ENCODE assay signal across 1 cellular context in genomic region chr7:7640221-7641128, GRCh38.
A peak's percentile ranks its signal among the peaks of the same experiment; 100 is the strongest.
TF ChIP-seq lines count a peak whose summit lies in the region.

TSS of gene UMAD1 (plus strand) at chr7:7640752. CDS start at chr7:7673372, 32,620 bp downstream.

TF ChIP-seq in HepG2, 621 proteins besides CTCF, POLR2A, EP300 and RAD21 (continued from another document and continues in another):
- TF ChIP-seq JUNB (CRISPR knock-in tag; IDR thresholded peaks at IDR 0.05; ENCODE audit: borderline replicate concordance): no peak
- TF ChIP-seq ZNF501 (CRISPR knock-in tag; IDR thresholded peaks at IDR 0.05): peak; percentile 65; the same call in 1 of the 2 replicates
- 0 out of 2 replicates have a peak, but pooled peaks have one; percentile 68 for TF ChIP-seq REL (CRISPR knock-in tag; conservative IDR thresholded peaks at IDR 0.05)
- TF ChIP-seq ISX (CRISPR knock-in tag; conservative IDR thresholded peaks at IDR 0.05): 0 out of 2 replicates have a peak, but pooled peaks have one; percentile 54
- TF ChIP-seq FOXA1 (IDR thresholded peaks at IDR 0.05): no peak
- TF ChIP-seq FOXA1 (CRISPR knock-in tag; IDR thresholded peaks at IDR 0.05): peak; percentile 71
- no peak for TF ChIP-seq ZBTB14 (CRISPR knock-in tag; IDR thresholded peaks at IDR 0.05)
- peak; percentile 21; the same call in 1 of the 2 replicates for TF ChIP-seq ZBTB4 (CRISPR knock-in tag; IDR thresholded peaks at IDR 0.05; ENCODE audit: borderline replicate concordance)
- no peak for TF ChIP-seq SETDB1 (CRISPR knock-in tag; IDR thresholded peaks at IDR 0.05; ENCODE audit: borderline replicate concordance)
- no peak for TF ChIP-seq AFF4 (CRISPR knock-in tag; IDR thresholded peaks at IDR 0.05)
- peak; percentile 74 for TF ChIP-seq ZNF503 (CRISPR knock-in tag; IDR thresholded peaks at IDR 0.05)
- peak; percentile 18; the same call in 1 of the 2 replicates for TF ChIP-seq MEIS2 (CRISPR knock-in tag; IDR thresholded peaks at IDR 0.05)
- TF ChIP-seq NFE2L1 (CRISPR knock-in tag; IDR thresholded peaks at IDR 0.05; ENCODE audit: borderline replicate concordance): no peak
- 0 out of 2 replicates have a peak, but pooled peaks have one; percentile 38 for TF ChIP-seq DZIP1 (CRISPR knock-in tag; IDR thresholded peaks at IDR 0.05)
- TF ChIP-seq TMF1 (CRISPR knock-in tag; IDR thresholded peaks at IDR 0.05; ENCODE audit: low read depth): peak; percentile 72
- TF ChIP-seq ZNF83 (CRISPR knock-in tag; IDR thresholded peaks at IDR 0.05; ENCODE audit: borderline replicate concordance): peak; percentile 74; the same call in 1 of the 2 replicates
- peak; percentile 49; the same call in 1 of the 2 replicates for TF ChIP-seq RXRB (CRISPR knock-in tag; IDR thresholded peaks at IDR 0.05; ENCODE audit: borderline replicate concordance)
- TF ChIP-seq ZFAT (CRISPR knock-in tag; conservative IDR thresholded peaks at IDR 0.05): no peak
- no peak for TF ChIP-seq ZSCAN5A (CRISPR knock-in tag; IDR thresholded peaks at IDR 0.05; ENCODE audit: borderline replicate concordance)
- TF ChIP-seq DMAP1 (CRISPR knock-in tag; IDR thresholded peaks at IDR 0.05): peak; percentile 79
- peak; percentile 89 for TF ChIP-seq ZNF143 (CRISPR knock-in tag; IDR thresholded peaks at IDR 0.05)
- no peak for TF ChIP-seq CREBL2 (CRISPR knock-in tag; IDR thresholded peaks at IDR 0.05; ENCODE audit: borderline replicate concordance)
- TF ChIP-seq ATF7-NPFF (CRISPR knock-in tag; IDR thresholded peaks at IDR 0.05; ENCODE audit: low read depth): peak; percentile 56; the same call in 1 of the 2 replicates
- TF ChIP-seq ZFP36L1 (CRISPR knock-in tag; IDR thresholded peaks at IDR 0.05): no peak
- TF ChIP-seq DRAP1 (CRISPR knock-in tag; IDR thresholded peaks at IDR 0.05): peak; percentile 69
- no peak for TF ChIP-seq TBL1XR1 (IDR thresholded peaks at IDR 0.05; ENCODE audit: borderline replicate concordance, low read length, partially characterized antibody)
- TF ChIP-seq CBX2 (IDR thresholded peaks at IDR 0.05; ENCODE audit: low read depth, low read length): no peak
- no peak for TF ChIP-seq CBX2 (CRISPR knock-in tag; IDR thresholded peaks at IDR 0.05; ENCODE audit: low read depth)
- no peak for TF ChIP-seq ZBTB44 (CRISPR knock-in tag; IDR thresholded peaks at IDR 0.05)
- TF ChIP-seq FOXJ3 (CRISPR knock-in tag; IDR thresholded peaks at IDR 0.05; ENCODE audit: borderline replicate concordance): no peak; the same call in 1 of the 2 replicates
- peak; percentile 41 for TF ChIP-seq AGO1 (IDR thresholded peaks at IDR 0.05; ENCODE audit: low read depth, low read length, poor library complexity, severe bottlenecking)
- TF ChIP-seq NFYC (CRISPR knock-in tag; IDR thresholded peaks at IDR 0.05): peak; percentile 90
- TF ChIP-seq ZNF414 (CRISPR knock-in tag; IDR thresholded peaks at IDR 0.05): no peak
- TF ChIP-seq POGK (CRISPR knock-in tag; conservative IDR thresholded peaks at IDR 0.05): peak; percentile 81; the same call in 1 of the 2 replicates
